Comparison of ENCODE assay signal across 14 cellular contexts in the genomic region with DNA sequence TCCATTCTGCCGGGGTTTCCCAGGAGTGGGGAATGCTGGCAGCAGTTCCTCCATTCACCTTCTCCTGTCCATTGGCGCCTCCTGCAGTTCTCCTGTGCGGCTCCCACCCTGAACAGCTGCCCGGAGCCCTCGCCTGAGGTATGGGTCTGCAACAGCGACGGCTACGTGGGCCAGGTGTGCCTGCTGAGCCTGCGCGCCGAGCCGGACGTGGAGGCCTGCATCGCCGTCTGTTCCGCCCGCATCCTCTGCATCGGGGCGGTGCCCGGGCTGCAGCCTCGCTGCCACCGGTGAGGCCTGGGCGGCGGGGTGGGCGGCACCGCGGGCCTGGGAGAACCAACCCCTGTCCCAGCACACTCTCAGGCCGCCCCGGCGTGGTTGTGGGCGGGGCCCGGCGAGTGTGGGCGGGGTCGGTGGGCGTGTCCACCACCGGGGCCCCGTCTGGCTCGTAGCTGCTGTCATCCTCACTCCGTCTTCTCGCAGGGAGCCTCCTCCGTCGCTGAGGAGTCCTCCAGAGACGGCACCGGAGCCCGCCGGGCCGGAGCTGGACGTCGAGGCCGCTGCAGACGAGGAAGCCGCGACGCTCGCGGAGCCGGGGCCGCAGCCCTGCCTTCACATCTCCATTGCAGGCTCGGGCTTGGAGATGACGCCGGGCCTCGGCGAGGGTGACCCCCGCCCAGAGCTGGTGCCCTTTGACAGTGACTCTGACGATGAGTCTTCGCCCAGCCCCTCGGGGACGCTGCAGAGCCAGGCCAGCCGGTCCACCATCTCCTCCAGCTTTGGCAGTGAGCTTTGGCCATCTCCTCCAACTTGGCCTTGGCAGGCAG. TPM values are rescaled to one million over a fixed set of nuclear protein-coding genes. Genes with fewer than 3 reads are reported as not detected.
DNase-seq lines count a peak whose midpoint lies in the region.
"Had no signal": no experiment of that assay in that cellular context is flagged by ENCODE, and none has a peak within 500 bp of the region (broad histone marks: within the 10 kb centered on the region; RNA-seq: fewer than 3 reads in every experiment).

No MANE protein-coding gene starts in this region.

- no peak overlapping the region for H3K4me3 ChIP-seq in BLaER1
- peak overlapping the region; percentile 53 for H3K4me3 ChIP-seq in HUES64 (ENCODE audit: low read length)
- H3K4me3 ChIP-seq in mesendoderm (ENCODE audit: low read length): no peak overlapping the region
- H3K4me3 ChIP-seq: SK-N-MC had no signal

- H4K20me1 ChIP-seq in BLaER1: no peaks in the 10 kb centered on the region

- 18% methylated on average over 70 of the region's 70 CpGs for WGBS in HUES64
- no CpG with 5 or more reads among the region's 70 CpGs for WGBS in mesendoderm (ENCODE audit: extremely low coverage, insufficient coverage, low lambda C conversion rate)

- peak overlapping the region; percentile 79 for H3K56ac ChIP-seq in mesendoderm (ENCODE audit: low read length)

- no peak overlapping the region for H3K18ac ChIP-seq in mesendoderm (ENCODE audit: low read length)

- H3K9me3 ChIP-seq in BLaER1: no peaks in the 10 kb centered on the region
- H3K9me3 ChIP-seq in HUES64 (ENCODE audit: insufficient read depth, low read depth, low read length): no peaks in the 10 kb centered on the region

- H3K36me3 ChIP-seq in BLaER1: peaks cover 24% of the 10 kb centered on the region; the same call in 1 of the 2 replicates
- peaks cover 9% of the 10 kb centered on the region; the same call in 1 of the 2 replicates for H3K36me3 ChIP-seq in HUES64 (ENCODE audit: insufficient read depth, low read length)
- H3K36me3 ChIP-seq in mesendoderm (ENCODE audit: control insufficient read depth, insufficient read depth, low read length): no peaks in the 10 kb centered on the region

- no peak overlapping the region for H3K4ac ChIP-seq in mesendoderm (ENCODE audit: low read depth, low read length)

- no peak overlapping the region for H2BK120ac ChIP-seq in mesendoderm (ENCODE audit: low read depth, low read length)

- H3K79me1 ChIP-seq in mesendoderm (ENCODE audit: low read length): no peaks in the 10 kb centered on the region

- H3K27me3 ChIP-seq in BLaER1 (no peaks in the 10 kb centered on the region), HUES64 (ENCODE audit: insufficient read depth, low read length) (no peaks in the 10 kb centered on the region; the same call in 1 of the 2 replicates), mesendoderm (ENCODE audit: insufficient read depth, low read length, poor library complexity) (no peaks in the 10 kb centered on the region)

- no peak overlapping the region for H2BK15ac ChIP-seq in mesendoderm (replicated peaks; ENCODE audit: low read depth)

- H3K23ac ChIP-seq in mesendoderm (ENCODE audit: low read length): no peak overlapping the region

- H3K79me2 ChIP-seq in mesendoderm (ENCODE audit: control insufficient read depth, insufficient read depth, low read length): no peaks in the 10 kb centered on the region

- H3K9ac ChIP-seq in BLaER1 (no peak overlapping the region), HUES64 (ENCODE audit: low read depth, low read length) (peak overlapping the region; percentile 36), mesendoderm (ENCODE audit: low read length) (peak overlapping the region; percentile 56)

- H4K5ac ChIP-seq in mesendoderm (ENCODE audit: low read length): no peak overlapping the region

- peaks cover 82% of the 10 kb centered on the region for H3K4me1 ChIP-seq in BLaER1
- H3K4me1 ChIP-seq in HUES64 (ENCODE audit: insufficient read depth, low read length): no peaks in the 10 kb centered on the region
- no peaks in the 10 kb centered on the region for H3K4me1 ChIP-seq in mesendoderm (ENCODE audit: control insufficient read depth, low read depth, low read length)

- H2AK5ac ChIP-seq in mesendoderm (ENCODE audit: low read length): no peak overlapping the region

- H3K4me2 ChIP-seq in BLaER1: no peak overlapping the region
- peak overlapping the region; percentile 69 for H3K4me2 ChIP-seq in mesendoderm (ENCODE audit: low read length)

- H3K27ac ChIP-seq in BLaER1 (0 out of 2 replicates have a peak overlapping the region, but pooled peaks have one; percentile 60), HUES64 (ENCODE audit: low read depth, low read length) (peak overlapping the region; percentile 30; the same call in 1 of the 2 replicates), mesendoderm (ENCODE audit: low read depth, low read length) (no peak overlapping the region)
- H3K27ac ChIP-seq: SK-N-MC had no signal

- H4K8ac ChIP-seq in mesendoderm (ENCODE audit: low read depth, low read length): no peak overlapping the region

- H2BK5ac ChIP-seq in mesendoderm (ENCODE audit: low read length): no peak overlapping the region

- DNase-seq in ecto neural progenitor cell (ENCODE audit: low spot score): peak; percentile 94
- peak; percentile 92 for DNase-seq in mesendoderm
- DNase-seq in NCI-H526 (lab: John Stamatoyannopoulos, UW): no peak
- DNase-seq in DMS153 (lab: John Stamatoyannopoulos, UW): no peak
- no peak for DNase-seq in occipital lobe (lab: John Stamatoyannopoulos, UW)
- no peak for DNase-seq in NCI-H2107 (lab: John Stamatoyannopoulos, UW)
- DNase-seq: amygdala, IMR-90, natural killer cell, NCI-H1092, retina had no signal

RNA-seq across cellular contexts. Expression of a gene that starts 14.0 kb away (rescaled TPM):
- polyA plus RNA-seq in HUES64 (2013, experiment 1 of 2): 5.1 TPM
- 6.0 TPM for polyA plus RNA-seq in HUES64 (2013, experiment 2 of 2)
- polyA plus RNA-seq in mesendoderm (2013, experiment 1 of 2): 2.8 TPM
- 3.0 TPM for polyA plus RNA-seq in mesendoderm (2013, experiment 2 of 2)
- 1.6 TPM for total RNA-seq in occipital lobe

RNA-seq across cellular contexts. Expression of a gene that starts 54.1 kb away (rescaled TPM):
- polyA plus RNA-seq in HUES64 (2013, experiment 1 of 2): 10.3 TPM
- 12.7 TPM for polyA plus RNA-seq in HUES64 (2013, experiment 2 of 2)
- polyA plus RNA-seq in mesendoderm (2013, experiment 1 of 2): 5.9 TPM
- 5.8 TPM for polyA plus RNA-seq in mesendoderm (2013, experiment 2 of 2)
- total RNA-seq in occipital lobe: 19.2 TPM

Comparison
In these comparisons a context has a peak if more than half of its experiments do, and no peak if none do; other contexts are left out.
1. DNase-seq: peak in ecto neural progenitor cell (single experiment) and mesendoderm (single experiment); none in NCI-H526 (0 of 2), DMS153 (single experiment), occipital lobe (single experiment) and NCI-H2107 (single experiment).